ENCODE assay signal across 12 cellular contexts in the genomic region with DNA sequence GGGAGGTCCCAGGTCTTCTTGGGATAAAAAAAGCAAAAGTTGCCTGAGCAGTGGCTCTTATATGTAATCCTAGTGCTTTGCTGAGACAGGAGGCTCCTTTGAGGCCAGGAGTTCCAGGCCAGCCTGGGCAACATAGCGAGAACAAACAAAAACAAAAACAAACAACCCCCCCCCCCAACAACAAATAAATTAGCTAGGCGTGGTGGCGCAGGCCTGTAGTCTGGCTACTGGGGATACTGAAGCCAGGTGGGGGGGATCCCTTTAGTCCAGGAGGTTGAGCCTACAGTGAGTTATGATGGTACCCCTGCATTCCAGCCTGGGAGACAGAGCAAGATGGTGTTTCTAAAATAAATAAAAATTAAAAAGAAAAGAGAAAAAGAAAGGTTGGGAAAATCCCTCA. TPM values are rescaled to one million over a fixed set of nuclear protein-coding genes. Genes with fewer than 3 reads are reported as not detected.
A peak's percentile ranks its signal among the peaks of the same experiment; 100 is the strongest.
DNase-seq lines count a peak whose midpoint lies in the region; ATAC-seq, FAIRE-seq and TF ChIP-seq lines count a peak whose summit lies in the region.
"Had no signal": no experiment of that assay in that cellular context is flagged by ENCODE, and none has a peak within 500 bp of the region (broad histone marks: within the 10 kb centered on the region; RNA-seq: fewer than 3 reads in every experiment).

No MANE protein-coding gene starts in this region.

- H3K4me3 Mint-ChIP-seq in CD4-positive, CD25-positive, alpha-beta regulatory T cell: peak overlapping the region in 3 of 4 donors; percentile 22 to 52 (median 41)
- H3K4me3 Mint-ChIP-seq: activated naive CD4-positive, alpha-beta T cell treated with anti-CD3 and anti-CD28 coated beads, Interleukin-2, amount 10 ng/mL, durations not matched to agents 7 days and 5 days had no signal

- H3K9ac ChIP-seq in endothelial cell of umbilical vein (replicated peaks; ENCODE audit: extremely low read depth, insufficient read depth, low read length): no peak overlapping the region

- CTCF ChIA-PET in endothelial cell of umbilical vein (lab: Charles Lee): interaction anchor here (1.0 kb wide), 1 partner anchor 187 kb away, joined by 5 read pairs; no protein-coding TSS in a partner anchor

- H3K9me1 ChIP-seq in endothelial cell of umbilical vein (replicated peaks; ENCODE audit: control insufficient read depth, extremely low read depth, insufficient read depth, low read length): no peaks in the 10 kb centered on the region

- ATAC-seq in CD4-positive, CD25-positive, alpha-beta regulatory T cell (ENCODE audit: low read depth in 2 of 2): no peak
- no peak for ATAC-seq in HG03439 (IDR thresholded peaks at IDR 0.05; ENCODE audit: unreplicated experiment)

- H3K27ac Mint-ChIP-seq in CD4-positive, CD25-positive, alpha-beta regulatory T cell: no peak overlapping the region
- H3K27ac Mint-ChIP-seq: activated naive CD4-positive, alpha-beta T cell treated with anti-CD3 and anti-CD28 coated beads, Interleukin-2, amount 10 ng/mL, durations not matched to agents 7 days and 5 days had no signal

- H3K4me2 ChIP-seq in endothelial cell of umbilical vein (ENCODE audit: insufficient read depth, low read length) (peak overlapping the region; percentile 67), osteoblast (ENCODE audit: insufficient read depth, low read length) (peak overlapping the region; percentile 84)

- no peak for DNase-seq in CD4-positive, CD25-positive, alpha-beta regulatory T cell
- DNase-seq in Jurkat, Clone E6-1 (ENCODE audit: low read depth, low spot score): no peak
- DNase-seq in endothelial cell of umbilical vein (ENCODE audit: low read depth, low spot score) (no peak), osteoblast (ENCODE audit: insufficient read length, low spot score, missing footprints) (no peak), posterior vena cava (ENCODE audit: low spot score) (no peak), T-helper 1 cell (no peak), NCI-H2081 (lab: John Stamatoyannopoulos, UW) (no peak)
- DNase-seq: activated naive CD4-positive, alpha-beta T cell treated with anti-CD3 and anti-CD28 coated beads, Interleukin-2, amount 10 ng/mL, durations not matched to agents 7 days and 5 days; uterus had no signal

- peaks cover 16% of the 10 kb centered on the region for H3K4me1 ChIP-seq in CD4-positive, CD25-positive, alpha-beta regulatory T cell (ENCODE audit: control insufficient read depth, insufficient read depth, low read length, poor library complexity, severe bottlenecking)
- peaks cover 7% of the 10 kb centered on the region for H3K4me1 ChIP-seq in endothelial cell of umbilical vein (ENCODE audit: control insufficient read depth, extremely low read depth, insufficient read depth, low read length)
- H3K4me1 ChIP-seq in osteoblast (ENCODE audit: insufficient read depth, low read length): peaks cover 8% of the 10 kb centered on the region

- no peak overlapping the region for H2AFZ ChIP-seq in endothelial cell of umbilical vein (ENCODE audit: low read depth, low read length)
- H2AFZ ChIP-seq in osteoblast (ENCODE audit: low read length): no peak overlapping the region

- dilution Hi-C loops in endothelial cell of umbilical vein (cut with MboI; ENCODE audit: extremely low pct_ligation_motif_present, low sequenced_read_pairs): no loop called here

- peaks cover 0 to 3% (median 0%) of the 10 kb centered on the region in 7 donors for H3K9me3 Mint-ChIP-seq in CD4-positive, CD25-positive, alpha-beta regulatory T cell
- H3K9me3 Mint-ChIP-seq: activated naive CD4-positive, alpha-beta T cell treated with anti-CD3 and anti-CD28 coated beads, Interleukin-2, amount 10 ng/mL, durations not matched to agents 7 days and 5 days had no signal

- TF ChIP-seq POLR2A in endothelial cell of umbilical vein (IDR thresholded peaks at IDR 0.05; ENCODE audit: low read depth, low read length): no peak

- no peak for TF ChIP-seq CTCF in endothelial cell of umbilical vein (IDR thresholded peaks at IDR 0.05; ENCODE audit: extremely low read depth in 1 of 2, insufficient read depth in 1 of 2, low read depth in 1 of 2, low read length in 2 of 2)
- no peak for TF ChIP-seq CTCF in osteoblast (IDR thresholded peaks at IDR 0.05; ENCODE audit: extremely low read depth, low read depth, low read length)

- H3K27ac ChIP-seq in CD4-positive, CD25-positive, alpha-beta regulatory T cell (ENCODE audit: insufficient read depth, low read length, poor library complexity, severe bottlenecking): no peak overlapping the region
- H3K27ac ChIP-seq in endothelial cell of umbilical vein (ENCODE audit: insufficient read depth, low read depth, low read length) (no peak overlapping the region), osteoblast (ENCODE audit: low read depth, low read length) (no peak overlapping the region)
- H3K27ac ChIP-seq: SK-N-MC, uterus had no signal

- intact Hi-C loops in endothelial cell of umbilical vein (cut with micrococcal nuclease) (no loop called here), posterior vena cava (cut with DNase I) (no loop called here)

- H4K20me1 ChIP-seq in endothelial cell of umbilical vein (replicated peaks; ENCODE audit: control insufficient read depth, extremely low read depth, insufficient read depth, low read length): no peaks in the 10 kb centered on the region
- no peaks in the 10 kb centered on the region for H4K20me1 ChIP-seq in osteoblast (ENCODE audit: insufficient read depth, low read length)

- no peak overlapping the region for H3K4me3 ChIP-seq in CD4-positive, CD25-positive, alpha-beta regulatory T cell (ENCODE audit: low read depth, low read length)
- peak overlapping the region; percentile 56 for H3K4me3 ChIP-seq in Jurkat, Clone E6-1 (ENCODE audit: low read length)
- H3K4me3 ChIP-seq in endothelial cell of umbilical vein (replicated peaks in 1 of 3; ENCODE audit: insufficient read depth in 1 of 3, low read depth in 1 of 3, low read length in 3 of 3): no peak overlapping the region
- peak overlapping the region; percentile 70 for H3K4me3 ChIP-seq in osteoblast (ENCODE audit: insufficient read depth, low read length)
- H3K4me3 ChIP-seq: SK-N-MC had no signal

- POLR2A ChIA-PET in endothelial cell of umbilical vein (lab: Charles Lee): no interaction called here

- no peak for FAIRE-seq in endothelial cell of umbilical vein (lab: Jason Lieb, UNC)
- FAIRE-seq: GM12878 had no signal

- H3K9me3 ChIP-seq in CD4-positive, CD25-positive, alpha-beta regulatory T cell (ENCODE audit: control insufficient read depth in 2 of 2, low read length in 2 of 2): no peaks in the 10 kb centered on the region
- no peaks in the 10 kb centered on the region for H3K9me3 ChIP-seq in endothelial cell of umbilical vein (replicated peaks; ENCODE audit: control insufficient read depth, insufficient read depth, low read length)
- H3K9me3 ChIP-seq in osteoblast (ENCODE audit: low read depth, low read length): no peaks in the 10 kb centered on the region
- H3K9me3 ChIP-seq: uterus had no signal

- H3K79me2 ChIP-seq in endothelial cell of umbilical vein (ENCODE audit: control insufficient read depth, insufficient read depth, low read length) (no peaks in the 10 kb centered on the region), osteoblast (ENCODE audit: insufficient read depth, low read length) (no peaks in the 10 kb centered on the region)

- H3K36me3 ChIP-seq in CD4-positive, CD25-positive, alpha-beta regulatory T cell (ENCODE audit: control insufficient read depth, insufficient read depth, low read length): no peaks in the 10 kb centered on the region
- H3K36me3 ChIP-seq in endothelial cell of umbilical vein (ENCODE audit: control insufficient read depth in 2 of 2, extremely low read depth in 1 of 2, insufficient read depth in 2 of 2, low read length in 2 of 2) (no peaks in the 10 kb centered on the region), osteoblast (ENCODE audit: insufficient read depth, low read length) (no peaks in the 10 kb centered on the region)
- H3K36me3 ChIP-seq: uterus had no signal

- no peaks in the 10 kb centered on the region for H3K36me3 Mint-ChIP-seq in CD4-positive, CD25-positive, alpha-beta regulatory T cell

- peaks cover 45% of the 10 kb centered on the region for H3K27me3 Mint-ChIP-seq in CD4-positive, CD25-positive, alpha-beta regulatory T cell

- no TSS peak for BruUV-seq in endothelial cell of umbilical vein (replicated peaks; lab: Mats Ljungman, UMichigan)

- H3K27me3 ChIP-seq in CD4-positive, CD25-positive, alpha-beta regulatory T cell (ENCODE audit: control insufficient read depth, insufficient read depth, low read length): peaks cover 10% of the 10 kb centered on the region
- H3K27me3 ChIP-seq in endothelial cell of umbilical vein (ENCODE audit: control insufficient read depth in 2 of 2, insufficient read depth in 2 of 2, low read length in 2 of 2): peaks cover 9 to 12% of the 10 kb centered on the region in 2 experiments
- peaks cover 13% of the 10 kb centered on the region for H3K27me3 ChIP-seq in osteoblast (ENCODE audit: insufficient read depth, low read length)

- peaks cover 0 to 17% (median 5%) of the 10 kb centered on the region in 4 donors for H3K4me1 Mint-ChIP-seq in CD4-positive, CD25-positive, alpha-beta regulatory T cell

TF ChIP-seq in endothelial cell of umbilical vein, 7 proteins besides CTCF, POLR2A, EP300 and RAD21 (continues in another document):
- TF ChIP-seq FOS (IDR thresholded peaks at IDR 0.05; ENCODE audit: borderline replicate concordance, insufficient read depth, low read length) (no peak), MYC (IDR thresholded peaks at IDR 0.05; ENCODE audit: low read depth, low read length) (no peak), JUN (IDR thresholded peaks at IDR 0.05; ENCODE audit: borderline replicate concordance, insufficient read depth, insufficient read length, low read depth) (no peak), EZH2 (IDR thresholded peaks at IDR 0.05; ENCODE audit: borderline replicate concordance, low read depth, low read length, severe bottlenecking) (no peak)
- TF ChIP-seq, protein P1, sequence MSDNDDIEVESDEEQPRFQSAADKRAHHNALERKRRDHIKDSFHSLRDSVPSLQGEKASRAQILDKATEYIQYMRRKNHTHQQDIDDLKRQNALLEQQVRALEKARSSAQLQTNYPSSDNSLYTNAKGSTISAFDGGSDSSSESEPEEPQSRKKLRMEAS (IDR thresholded peaks at IDR 0.05; ENCODE audit: insufficient read depth, insufficient read length): no peak

RNA-seq across cellular contexts. Expression of gene GAREM2, which starts 5.4 kb away (rescaled TPM):
- total RNA-seq in CD4-positive, CD25-positive, alpha-beta regulatory T cell: 4.0 TPM
- 1 to 10 TPM in 3 of 4 donors, under 1 TPM in 1; 0.77 to 1.7 (median 1.2) TPM for polyA plus RNA-seq in CD4-positive, CD25-positive, alpha-beta regulatory T cell
- polyA plus RNA-seq in Jurkat, Clone E6-1 (2012; ENCODE audit: insufficient read depth, insufficient read length): 10.2 TPM
- total RNA-seq in endothelial cell of umbilical vein: 3.1 and 4.5 TPM in 2 replicates
- 3.7 TPM in 2 replicates for polyA plus RNA-seq in endothelial cell of umbilical vein
- polyA plus RNA-seq in endothelial cell of umbilical vein (2011; cell fraction: cytosol; rRNA removed): 2.4 and 2.8 TPM in 2 replicates
- 3.0 and 3.1 TPM in 2 replicates for polyA plus RNA-seq in endothelial cell of umbilical vein (2011; cell fraction: nucleus; rRNA removed)
- 4.1 and 4.4 TPM in 2 replicates for polyA plus RNA-seq in endothelial cell of umbilical vein (2012)
- polyA minus RNA-seq in endothelial cell of umbilical vein: 2.5 and 3.2 TPM in 2 replicates
- not detected for polyA minus RNA-seq in endothelial cell of umbilical vein (2011; cell fraction: cytosol; rRNA and poly(A)+ RNA removed)
- polyA minus RNA-seq in endothelial cell of umbilical vein (2011; cell fraction: nucleus; rRNA and poly(A)+ RNA removed): 1.4 and 2.0 TPM in 2 replicates
- 1.4 and 2.4 TPM in 2 replicates for total RNA-seq in osteoblast
- total RNA-seq in posterior vena cava: 1 to 10 TPM; 6.3 to 6.9 TPM

Comparison
In these comparisons a context has a peak if more than half of its experiments do, and no peak if none do; other contexts are left out.
1. H3K4me3 ChIP-seq: peak in Jurkat, Clone E6-1 (single experiment) and osteoblast (single experiment); none in CD4-positive, CD25-positive, alpha-beta regulatory T cell (single experiment) and endothelial cell of umbilical vein (0 of 3).